In the genomic region with DNA sequence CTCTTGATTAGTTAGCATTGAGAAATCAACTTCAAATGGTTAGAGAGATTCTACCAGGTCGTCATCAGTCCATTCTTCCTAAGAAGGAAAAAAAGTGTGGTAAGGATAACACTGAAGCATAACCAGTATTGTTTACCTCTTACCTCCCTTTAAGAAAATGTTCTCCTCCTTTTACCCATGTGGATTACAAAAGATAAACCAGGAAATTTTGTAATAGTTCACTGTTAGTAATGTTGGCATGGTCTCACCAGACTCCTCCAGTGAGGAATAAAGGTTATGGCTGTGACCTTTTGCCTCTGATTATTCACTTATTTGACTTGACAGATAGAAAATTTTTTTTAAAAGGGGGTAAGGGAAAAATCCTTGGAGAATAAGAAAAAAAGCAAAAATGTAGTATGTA, we compare ENCODE assay signal across 15 cellular contexts. TPM values are rescaled to one million over a fixed set of nuclear protein-coding genes. Genes with fewer than 3 reads are reported as not detected.
DNase-seq lines count a peak whose midpoint lies in the region; ATAC-seq, FAIRE-seq and TF ChIP-seq lines count a peak whose summit lies in the region.
"Had no signal": no experiment of that assay in that cellular context is flagged by ENCODE, and none has a peak within 500 bp of the region (broad histone marks: within the 10 kb centered on the region; RNA-seq: fewer than 3 reads in every experiment).

No MANE protein-coding gene starts in this region.

- no peaks in the 10 kb centered on the region for H3K9me2 ChIP-seq in PC-9 (ENCODE audit: insufficient read depth)

- no peaks in the 10 kb centered on the region for H3K27me3 ChIP-seq in PC-9 (ENCODE audit: insufficient read depth, low read depth)
- no peaks in the 10 kb centered on the region for H3K27me3 ChIP-seq in esophagus muscularis mucosa
- H3K27me3 ChIP-seq in Peyer's patch, result no peaks in the 10 kb centered on the region

- TF ChIP-seq CTCF in D721Med (IDR thresholded peaks at IDR 0.05; ENCODE audit: insufficient read depth, missing control alignments), result no peak
- TF ChIP-seq CTCF in PC-9 (conservative IDR thresholded peaks at IDR 0.05), result no peak
- no peak for TF ChIP-seq CTCF in esophagus muscularis mucosa (IDR thresholded peaks at IDR 0.05)
- TF ChIP-seq CTCF in omental fat pad (IDR thresholded peaks at IDR 0.05), result no peak
- no peak for TF ChIP-seq CTCF in Peyer's patch (IDR thresholded peaks at IDR 0.05)

- DNase-seq in D721Med (ENCODE audit: insufficient read length, low spot score), result no peak
- peak in 1 of 2 experiments; percentile 62 for DNase-seq in PC-9
- DNase-seq in esophagus muscularis mucosa (ENCODE audit: extremely low spot score), result no peak
- DNase-seq in omental fat pad (ENCODE audit: low spot score), result no peak
- no peak for DNase-seq in OCI-M1 (lab: John Stamatoyannopoulos, UW)
- no peak for DNase-seq in Peyer's patch
- no peak for DNase-seq in activated CD4-positive, alpha-beta T cell treated with anti-CD3 and anti-CD28 coated beads for 4 hours
- DNase-seq in NCI-H1092 (lab: John Stamatoyannopoulos, UW), result no peak
- DNase-seq: activated CD4-positive, CD25-positive, alpha-beta regulatory T cell treated with anti-CD3 and anti-CD28 coated beads, Interleukin-2, amount 50 U/mL, for 72 hours; Caco-2; hypothalamus; NCI-H510A had no signal

- no peaks in the 10 kb centered on the region for H3K79me2 ChIP-seq in PC-9 (ENCODE audit: low read depth)

- peak; percentile 89 for ATAC-seq in omental fat pad (ENCODE audit: low FRiP score)

- BruUV-seq in PC-9 (replicated peaks; lab: Mats Ljungman, UMichigan), result no TSS peak

- peak overlapping the region; percentile 16; the same call in 1 of the 2 replicates for H3K4me2 ChIP-seq in PC-9

- H3K36me3 ChIP-seq in PC-9 (ENCODE audit: low read depth) (peaks cover 72% of the 10 kb centered on the region), esophagus muscularis mucosa (peaks cover 14 to 100% (median 70%) of the 10 kb centered on the region in 4 donors), Peyer's patch (peaks cover 0 to 89% (median 0%) of the 10 kb centered on the region in 3 donors)

- TF ChIP-seq POLR2A in esophagus muscularis mucosa (IDR thresholded peaks at IDR 0.05; ENCODE audit: low read depth), result no peak
- no peak for TF ChIP-seq POLR2A in Peyer's patch (IDR thresholded peaks at IDR 0.05)

- TF ChIP-seq EP300 in esophagus muscularis mucosa (IDR thresholded peaks at IDR 0.05), result no peak

- 63% methylated on average over 1 of the region's 1 CpG for WGBS in esophagus muscularis mucosa

- no peak overlapping the region for H2AFZ ChIP-seq in PC-9

- no peaks in the 10 kb centered on the region for H4K20me1 ChIP-seq in PC-9 (ENCODE audit: insufficient read depth)

- peak; percentile 38 for FAIRE-seq in D721Med (lab: Jason Lieb, UNC)

- peak overlapping the region; percentile 56 for H3K27ac ChIP-seq in PC-9
- H3K27ac ChIP-seq in esophagus muscularis mucosa (replicated peaks in 1 of 4), result peak overlapping the region; percentile 36 to 68 (median 58)
- no peak overlapping the region for H3K27ac ChIP-seq in Peyer's patch
- H3K27ac ChIP-seq: HL-60, SK-N-MC had no signal

- peaks cover 24% of the 10 kb centered on the region for H3K4me1 ChIP-seq in PC-9 (replicated peaks; ENCODE audit: insufficient read depth)
- peaks cover 15 to 49% (median 36%) of the 10 kb centered on the region in 4 donors for H3K4me1 ChIP-seq in esophagus muscularis mucosa
- H3K4me1 ChIP-seq in Peyer's patch, result peaks cover 0 to 6% (median 0%) of the 10 kb centered on the region in 4 donors

- H3K9me3 ChIP-seq in PC-9 (ENCODE audit: insufficient read depth, low read depth), result no peaks in the 10 kb centered on the region
- H3K9me3 ChIP-seq in esophagus muscularis mucosa, result no peaks in the 10 kb centered on the region
- H3K9me3 ChIP-seq in Peyer's patch, result no peaks in the 10 kb centered on the region
- H3K9me3 ChIP-seq: Caco-2 had no signal

- peaks cover 26% of the 10 kb centered on the region for H3F3A ChIP-seq in PC-9 (ENCODE audit: insufficient read depth, low read depth)

- intact Hi-C loops in PC-9 (cut with micrococcal nuclease; ENCODE audit: unreplicated experiment) (no loop called here), esophagus muscularis mucosa (cut with DNase I) (no loop called here)

- no peak overlapping the region for H3K4me3 ChIP-seq in PC-9
- H3K4me3 ChIP-seq in esophagus muscularis mucosa, result no peak overlapping the region
- H3K4me3 ChIP-seq in Peyer's patch, result no peak overlapping the region
- H3K4me3 ChIP-seq: SK-N-MC, skin epidermis had no signal

- CTCF ChIA-PET in PC-9 (lab: Charles Lee), result no interaction called here

- POLR2A ChIA-PET in PC-9 (lab: Charles Lee; ENCODE audit: unreplicated experiment), result no interaction called here

RNA-seq across cellular contexts. Expression of a gene that starts 18.3 kb away (rescaled TPM):
- total RNA-seq in PC-9 (2021) (38.5 and 43.9 TPM in 2 replicates), esophagus muscularis mucosa (10 to 100 TPM; 33.0 to 98.0 (median 67.6) TPM), omental fat pad (100 to 1,000 TPM; 191 to 370 (median 240) TPM), Peyer's patch (100 to 1,000 TPM in 3 of 4 donors, 10 to 100 TPM in 1; 81.7 to 370 (median 127) TPM)

Comparison
In these comparisons a context has a peak if more than half of its experiments do, and no peak if none do; other contexts are left out.
1. H3K27ac ChIP-seq: peak in PC-9 (single experiment) and esophagus muscularis mucosa (4 of 4); none in Peyer's patch (0 of 4).